ENCODE assay signal across 15 cellular contexts in genomic region chr14:42671636-42672035, GRCh38.
DNase-seq lines count a peak whose midpoint lies in the region; ATAC-seq and TF ChIP-seq lines count a peak whose summit lies in the region.
"Had no signal": no experiment of that assay in that cellular context is flagged by ENCODE, and none has a peak within 500 bp of the region (broad histone marks: within the 10 kb centered on the region; RNA-seq: fewer than 3 reads in every experiment).

No MANE protein-coding gene starts in this region.

- no peaks in the 10 kb centered on the region for H3K79me1 ChIP-seq in mesenchymal stem cell (replicated peaks; ENCODE audit: low read length, poor library complexity, severe bottlenecking)

- H3K9ac ChIP-seq in mesenchymal stem cell (ENCODE audit: low read length): no peak overlapping the region
- H3K9ac ChIP-seq: BLaER1, GM23248 had no signal

- H4K91ac ChIP-seq in mesenchymal stem cell (ENCODE audit: low read length): no peak overlapping the region

- H3K14ac ChIP-seq in mesenchymal stem cell (ENCODE audit: low read length in 2 of 2): no peak overlapping the region

- ATAC-seq in activated T-helper 17 cell treated with anti-CD3 and anti-CD28 coated beads, Interleukin-2, amount 50 U/mL, for 72 hours (replicated peaks): no peak

- H3K4me2 ChIP-seq in mesenchymal stem cell (ENCODE audit: low read length, poor library complexity, severe bottlenecking): no peak overlapping the region
- H3K4me2 ChIP-seq: BLaER1 had no signal

- H3K36me3 ChIP-seq in mesenchymal stem cell (ENCODE audit: control insufficient read depth in 1 of 2, insufficient read depth in 2 of 2, low read depth in 1 of 2, low read length in 2 of 2) (no peaks in the 10 kb centered on the region), right atrium auricular region (no peaks in the 10 kb centered on the region)
- H3K36me3 ChIP-seq: BLaER1 had no signal

- no peaks in the 10 kb centered on the region for H3K27me3 Mint-ChIP-seq in activated T-helper 17 cell treated with anti-CD3 and anti-CD28 coated beads, Interleukin-2, amount 50 U/mL, for 72 hours
- H3K27me3 Mint-ChIP-seq: CD8-positive, alpha-beta memory T cell had no signal

- H3K36me3 Mint-ChIP-seq in activated T-helper 17 cell treated with anti-CD3 and anti-CD28 coated beads, Interleukin-2, amount 50 U/mL, for 72 hours (ENCODE audit: low read depth): no peaks in the 10 kb centered on the region
- H3K36me3 Mint-ChIP-seq: CD8-positive, alpha-beta memory T cell had no signal

- H3K27ac ChIP-seq in mesenchymal stem cell (ENCODE audit: low read length, poor library complexity, severe bottlenecking) (no peak overlapping the region), right atrium auricular region (no peak overlapping the region)
- H3K27ac ChIP-seq: BLaER1, GM23248 had no signal

- no peak overlapping the region for H2BK15ac ChIP-seq in mesenchymal stem cell (ENCODE audit: low read depth, poor library complexity, severe bottlenecking)

- H3K9me3 ChIP-seq in mesenchymal stem cell (ENCODE audit: control insufficient read depth, low read length) (no peaks in the 10 kb centered on the region), right atrium auricular region (no peaks in the 10 kb centered on the region)
- H3K9me3 ChIP-seq: BLaER1, Caco-2 had no signal

- DNase-seq in ELR (ENCODE audit: low read depth) (peak; percentile 42), NCI-H226 (peak; percentile 17), fibroblast of mammary gland (ENCODE audit: low read depth) (peak; percentile 64), mesenchymal stem cell (peak; percentile 8), right atrium auricular region (ENCODE audit: low spot score) (no peak)
- DNase-seq in stimulated activated CD4-positive, alpha-beta T cell treated with anti-CD3 and anti-CD28 coated beads, Interleukin-2, amount 100 ng/mL, for 24 hours: no peak
- DNase-seq: 8988T; AML-193; Caco-2; CD8-positive, alpha-beta memory T cell; DND-41; GF-D8; GM23248 had no signal

- no peak overlapping the region for H3K4ac ChIP-seq in mesenchymal stem cell (ENCODE audit: low read depth in 1 of 2, low read length in 2 of 2)

- H3K23ac ChIP-seq in mesenchymal stem cell (ENCODE audit: low read length in 2 of 2): no peak overlapping the region

- no peak overlapping the region for H2AFZ ChIP-seq in mesenchymal stem cell (ENCODE audit: low read depth, low read length)
- H2AFZ ChIP-seq: GM23248 had no signal

- no peaks in the 10 kb centered on the region for H3K4me1 Mint-ChIP-seq in activated T-helper 17 cell treated with anti-CD3 and anti-CD28 coated beads, Interleukin-2, amount 50 U/mL, for 72 hours
- H3K4me1 Mint-ChIP-seq: CD8-positive, alpha-beta memory T cell had no signal

- no peaks in the 10 kb centered on the region for H3K4me1 ChIP-seq in mesenchymal stem cell (ENCODE audit: control insufficient read depth, insufficient read depth, low read depth, low read length)
- no peaks in the 10 kb centered on the region for H3K4me1 ChIP-seq in right atrium auricular region
- H3K4me1 ChIP-seq: BLaER1, Caco-2 had no signal

- H3K4me3 ChIP-seq in fibroblast of mammary gland (ENCODE audit: control insufficient read depth, low read depth, low read length) (no peak overlapping the region), mesenchymal stem cell (ENCODE audit: insufficient read depth in 1 of 2, low read depth in 1 of 2, low read length in 2 of 2) (no peak overlapping the region), right atrium auricular region (no peak overlapping the region)
- H3K4me3 ChIP-seq: BLaER1, GM23248 had no signal

- TF ChIP-seq CTCF in fibroblast of mammary gland (conservative IDR thresholded peaks at IDR 0.05; ENCODE audit: control insufficient read depth, insufficient read depth, low read depth, low read length) (no peak), right atrium auricular region (IDR thresholded peaks at IDR 0.05) (no peak)

- H3K18ac ChIP-seq in mesenchymal stem cell (ENCODE audit: low read depth in 1 of 2, low read length in 2 of 2): no peak overlapping the region

- H3K9me3 Mint-ChIP-seq in activated T-helper 17 cell treated with anti-CD3 and anti-CD28 coated beads, Interleukin-2, amount 50 U/mL, for 72 hours: no peaks in the 10 kb centered on the region

- H3K27me3 ChIP-seq in mesenchymal stem cell (ENCODE audit: control insufficient read depth in 1 of 2, insufficient read depth in 1 of 2, low read length in 2 of 2): no peaks in the 10 kb centered on the region
- H3K27me3 ChIP-seq in right atrium auricular region: no peaks in the 10 kb centered on the region
- H3K27me3 ChIP-seq: BLaER1 had no signal

- no peak overlapping the region for H2BK5ac ChIP-seq in mesenchymal stem cell (ENCODE audit: low read depth, low read length, poor library complexity, severe bottlenecking)

- no peak overlapping the region for H2BK12ac ChIP-seq in mesenchymal stem cell (ENCODE audit: low read length in 2 of 2)

- H3K27ac Mint-ChIP-seq in activated T-helper 17 cell treated with anti-CD3 and anti-CD28 coated beads, Interleukin-2, amount 50 U/mL, for 72 hours: no peak overlapping the region
- H3K27ac Mint-ChIP-seq: CD8-positive, alpha-beta memory T cell had no signal

- H4K8ac ChIP-seq in mesenchymal stem cell (ENCODE audit: low read length): no peak overlapping the region

- no peak overlapping the region for H3K4me3 Mint-ChIP-seq in activated T-helper 17 cell treated with anti-CD3 and anti-CD28 coated beads, Interleukin-2, amount 50 U/mL, for 72 hours
- H3K4me3 Mint-ChIP-seq: CD8-positive, alpha-beta memory T cell had no signal

- no peak overlapping the region for H2BK120ac ChIP-seq in mesenchymal stem cell (ENCODE audit: low read depth, low read length)

- no peak overlapping the region for H2AK5ac ChIP-seq in mesenchymal stem cell (ENCODE audit: low read length, severe bottlenecking)

Comparison
In these comparisons a context has a peak if more than half of its experiments do, and no peak if none do; other contexts are left out.
1. DNase-seq: peak in ELR (single experiment), NCI-H226 (single experiment), fibroblast of mammary gland (single experiment) and mesenchymal stem cell (single experiment); none in stimulated activated CD4-positive, alpha-beta T cell treated with anti-CD3 and anti-CD28 coated beads, Interleukin-2, amount 100 ng/mL, for 24 hours (0 of 2) and right atrium auricular region (single experiment).